Comparison of ENCODE assay signal across 29 cellular contexts in the genomic region with DNA sequence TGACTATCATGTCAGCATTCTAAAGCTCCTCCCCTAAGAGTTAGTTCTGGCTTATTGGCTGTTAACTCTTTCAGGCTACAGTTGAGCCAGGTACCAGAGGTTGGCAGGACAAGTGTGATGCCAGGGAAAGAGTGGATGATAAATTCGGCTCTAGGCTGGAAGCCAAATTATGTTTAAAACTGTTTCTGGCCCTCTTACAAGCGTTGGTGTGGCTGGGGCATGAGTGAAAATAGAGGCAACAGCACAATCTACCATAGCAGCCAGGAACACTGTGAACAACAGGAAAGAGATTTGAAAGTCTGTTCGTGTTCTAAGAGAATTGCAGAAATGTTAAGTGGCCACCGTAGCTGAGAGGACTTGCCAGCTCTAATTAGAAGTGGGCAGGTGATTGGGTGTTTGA.
DNase-seq lines count a peak whose midpoint lies in the region; ATAC-seq and TF ChIP-seq lines count a peak whose summit lies in the region.
"Had no signal": no experiment of that assay in that cellular context is flagged by ENCODE, and none has a peak within 500 bp of the region (broad histone marks: within the 10 kb centered on the region; RNA-seq: fewer than 3 reads in every experiment).

No MANE protein-coding gene starts in this region.

- no peak for TF ChIP-seq CTCF in GM23338 (conservative IDR thresholded peaks at IDR 0.05; ENCODE audit: low read depth in 2 of 2)
- TF ChIP-seq CTCF in esophagus muscularis mucosa (IDR thresholded peaks at IDR 0.05), result no peak
- no peak for TF ChIP-seq CTCF in sigmoid colon (IDR thresholded peaks at IDR 0.05)

- no peak overlapping the region for H3K4me2 ChIP-seq in GM23338

- H3K27ac ChIP-seq in GM23338 (ENCODE audit: low read depth) (no peak overlapping the region), esophagus muscularis mucosa (replicated peaks in 1 of 4) (peak overlapping the region; percentile 23 to 80 (median 68)), sigmoid colon (peak overlapping the region; percentile 56 to 77 (median 70))
- H3K27ac ChIP-seq: HL-60 had no signal

- no peaks in the 10 kb centered on the region for H3K9me3 Mint-ChIP-seq in GM23338
- no peaks in the 10 kb centered on the region for H3K9me3 Mint-ChIP-seq in immature natural killer cell
- peaks cover 14% of the 10 kb centered on the region for H3K9me3 Mint-ChIP-seq in activated CD4-positive, alpha-beta T cell treated with anti-CD3 and anti-CD28 coated beads, Interleukin-2, amount 10 ng/mL, durations not matched to agents 24 days and 14 days
- H3K9me3 Mint-ChIP-seq: activated naive CD4-positive, alpha-beta T cell treated with anti-CD3 and anti-CD28 coated beads, Interleukin-2, amount 50 U/mL, for 72 hours; activated T-helper 17 cell treated with anti-CD3 and anti-CD28 coated beads, Interleukin-2, amount 50 U/mL, for 72 hours; type B pancreatic cell had no signal

- intact Hi-C loops in esophagus muscularis mucosa (cut with DNase I) (no loop called here), sigmoid colon (cut with DNase I) (no loop called here)
- intact Hi-C loops in activated CD4-positive, alpha-beta T cell treated with anti-CD3 and anti-CD28 coated beads, Interleukin-2, amount 10 ng/mL, durations not matched to agents 24 days and 14 days (cut with micrococcal nuclease), result no loop called here

- H3K4me3 ChIP-seq in GM23338 (no peak overlapping the region), esophagus muscularis mucosa (no peak overlapping the region), sigmoid colon (no peak overlapping the region)
- H3K4me3 ChIP-seq: ovary had no signal

- no peak overlapping the region for H3K4me3 Mint-ChIP-seq in GM23338
- H3K4me3 Mint-ChIP-seq in immature natural killer cell, result peak overlapping the region in 2 of 5 donors; percentile 36 to 37
- H3K4me3 Mint-ChIP-seq in activated CD4-positive, alpha-beta T cell treated with anti-CD3 and anti-CD28 coated beads, Interleukin-2, amount 10 ng/mL, durations not matched to agents 24 days and 14 days, result no peak overlapping the region
- H3K4me3 Mint-ChIP-seq: activated T-helper 17 cell treated with anti-CD3 and anti-CD28 coated beads, Interleukin-2, amount 50 U/mL, for 72 hours; dendritic cell treated with granulocyte-macrophage colony-stimulating factor and Interleukin-4, amounts not matched to agents 40 ng/mL and 50 ng/mL, for 4 days; naive thymus-derived CD4-positive, alpha-beta T cell; stimulated activated naive CD8-positive, alpha-beta T cell treated with anti-CD3 and anti-CD28 coated beads, Interleukin-15, amount 100 ng/mL, for 72 hours; type B pancreatic cell had no signal

- peaks cover 2% of the 10 kb centered on the region for H3K27me3 Mint-ChIP-seq in GM23338 (ENCODE audit: insufficient read depth, low read depth, poor library complexity)
- H3K27me3 Mint-ChIP-seq in immature natural killer cell (ENCODE audit: low read depth in 3 of 3), result peaks cover 0 to 6% (median 4%) of the 10 kb centered on the region in 3 donors
- peaks cover 6% of the 10 kb centered on the region for H3K27me3 Mint-ChIP-seq in activated CD4-positive, alpha-beta T cell treated with anti-CD3 and anti-CD28 coated beads, Interleukin-2, amount 10 ng/mL, durations not matched to agents 24 days and 14 days
- H3K27me3 Mint-ChIP-seq: activated T-helper 17 cell treated with anti-CD3 and anti-CD28 coated beads, Interleukin-2, amount 50 U/mL, for 72 hours had no signal

- 0 out of 2 replicates have a peak overlapping the region, but pooled peaks have one; percentile 18 for H2AFZ ChIP-seq in GM23338

- H3K4me1 Mint-ChIP-seq in GM23338, result peaks cover 10% of the 10 kb centered on the region
- peaks cover 45 to 59% of the 10 kb centered on the region in 2 donors for H3K4me1 Mint-ChIP-seq in immature natural killer cell
- H3K4me1 Mint-ChIP-seq in activated CD4-positive, alpha-beta T cell treated with anti-CD3 and anti-CD28 coated beads, Interleukin-2, amount 10 ng/mL, durations not matched to agents 24 days and 14 days, result peaks cover 19% of the 10 kb centered on the region
- H3K4me1 Mint-ChIP-seq: stimulated activated naive CD8-positive, alpha-beta T cell treated with anti-CD3 and anti-CD28 coated beads, Interleukin-15, amount 100 ng/mL, for 72 hours had no signal

- H3K27ac Mint-ChIP-seq in GM23338 (no peak overlapping the region), immature natural killer cell (peak overlapping the region in 4 of 6 donors; percentile 20 to 60 (median 45))
- H3K27ac Mint-ChIP-seq in activated CD4-positive, alpha-beta T cell treated with anti-CD3 and anti-CD28 coated beads, Interleukin-2, amount 10 ng/mL, durations not matched to agents 24 days and 14 days, result no peak overlapping the region
- H3K27ac Mint-ChIP-seq: activated naive CD4-positive, alpha-beta T cell treated with anti-CD3 and anti-CD28 coated beads, Interleukin-2, amount 50 U/mL, for 72 hours; activated T-helper 17 cell treated with anti-CD3 and anti-CD28 coated beads, Interleukin-2, amount 50 U/mL, for 72 hours; dendritic cell treated with granulocyte-macrophage colony-stimulating factor and Interleukin-4, amounts not matched to agents 40 ng/mL and 50 ng/mL, for 4 days; stimulated activated naive CD8-positive, alpha-beta T cell treated with anti-CD3 and anti-CD28 coated beads, Interleukin-15, amount 100 ng/mL, for 72 hours; type B pancreatic cell had no signal

- DNase-seq in GM23338 (ENCODE audit: low spot score), result no peak
- DNase-seq in esophagus muscularis mucosa (ENCODE audit: extremely low spot score), result no peak
- DNase-seq in immature natural killer cell, result no peak
- DNase-seq in sigmoid colon, result no peak
- DNase-seq in NCI-H2107 treated with DMSO at 0.1 percent for 48 hours (lab: John Stamatoyannopoulos, UW; ENCODE audit: unreplicated experiment), result no peak
- DNase-seq in activated CD4-positive, alpha-beta T cell treated with anti-CD3 and anti-CD28 coated beads, Interleukin-2, amount 10 ng/mL, durations not matched to agents 24 days and 14 days, result no peak
- no peak for DNase-seq in AML-193 (lab: John Stamatoyannopoulos, UW)
- DNase-seq: activated CD4-positive, alpha-beta T cell treated with anti-CD3 and anti-CD28 coated beads, Interleukin-2, amount 50 U/mL, for 48 hours; activated CD4-positive, CD25-positive, alpha-beta regulatory T cell; activated CD8-positive, alpha-beta memory T cell treated with anti-CD3 and anti-CD28 coated beads, Interleukin-2, amount 50 U/mL, for 4 hours; aorta; Caco-2; caudate nucleus; DMS79; kidney glomerular epithelial cell; naive thymus-derived CD4-positive, alpha-beta T cell; NCI-H2029 treated with DMSO at 0.1 percent for 48 hours; NCI-H774; ovary; stimulated activated CD4-positive, alpha-beta T cell treated with anti-CD3 and anti-CD28 coated beads, Interleukin-15, amount 100 ng/mL, for 24 hours; stimulated activated naive CD8-positive, alpha-beta T cell treated with anti-CD3 and anti-CD28 coated beads, Interleukin-15, amount 100 ng/mL, for 72 hours; T-helper 9 cell had no signal

- WGBS in esophagus muscularis mucosa, result 48% methylated on average over 4 of the region's 4 CpGs
- WGBS in sigmoid colon, 2 donors, result 64 to 82% methylated on average over 4 of the region's 4 CpGs

- no peaks in the 10 kb centered on the region for H3K36me3 Mint-ChIP-seq in GM23338 (ENCODE audit: low read depth)
- H3K36me3 Mint-ChIP-seq in immature natural killer cell, result peaks cover 5 to 10% (median 5%) of the 10 kb centered on the region in 3 donors
- H3K36me3 Mint-ChIP-seq in activated CD4-positive, alpha-beta T cell treated with anti-CD3 and anti-CD28 coated beads, Interleukin-2, amount 10 ng/mL, durations not matched to agents 24 days and 14 days (ENCODE audit: low read depth), result peaks cover 1% of the 10 kb centered on the region
- H3K36me3 Mint-ChIP-seq: activated naive CD4-positive, alpha-beta T cell treated with anti-CD3 and anti-CD28 coated beads, Interleukin-2, amount 50 U/mL, for 72 hours; type B pancreatic cell had no signal

- H3K4me1 ChIP-seq in GM23338 (ENCODE audit: insufficient read depth) (peaks cover 10% of the 10 kb centered on the region; the same call in 1 of the 2 replicates), esophagus muscularis mucosa (peaks cover 26 to 46% (median 38%) of the 10 kb centered on the region in 4 donors), sigmoid colon (peaks cover 0 to 58% (median 40%) of the 10 kb centered on the region in 4 donors)

- H3F3A ChIP-seq in GM23338 (replicated peaks; ENCODE audit: low read depth), result no peaks in the 10 kb centered on the region

- ATAC-seq in GM23338, result no peak
- ATAC-seq in HG03460 (IDR thresholded peaks at IDR 0.05; ENCODE audit: unreplicated experiment), result no peak
- ATAC-seq: activated naive CD4-positive, alpha-beta T cell treated with anti-CD3 and anti-CD28 coated beads, Interleukin-2, amount 50 U/mL, for 72 hours; activated T-helper 17 cell treated with anti-CD3 and anti-CD28 coated beads, Interleukin-2, amount 50 U/mL, for 72 hours; naive thymus-derived CD4-positive, alpha-beta T cell; sciatic nerve; stimulated activated naive CD8-positive, alpha-beta T cell treated with anti-CD3 and anti-CD28 coated beads, Interleukin-15, amount 100 ng/mL, for 72 hours had no signal

- no peaks in the 10 kb centered on the region for H4K20me1 ChIP-seq in GM23338 (replicated peaks; ENCODE audit: insufficient read depth)

- H3K9me3 ChIP-seq in esophagus muscularis mucosa (no peaks in the 10 kb centered on the region), sigmoid colon (no peaks in the 10 kb centered on the region)
- H3K9me3 ChIP-seq: Caco-2, ovary had no signal

- no peaks in the 10 kb centered on the region for H3K36me3 ChIP-seq in GM23338 (ENCODE audit: insufficient read depth)
- no peaks in the 10 kb centered on the region for H3K36me3 ChIP-seq in esophagus muscularis mucosa
- H3K36me3 ChIP-seq in sigmoid colon, result no peaks in the 10 kb centered on the region
- H3K36me3 ChIP-seq: ovary had no signal

- no peaks in the 10 kb centered on the region for H3K9me2 ChIP-seq in GM23338 (ENCODE audit: insufficient read depth)

- TF ChIP-seq POLR2A in esophagus muscularis mucosa (IDR thresholded peaks at IDR 0.05; ENCODE audit: low read depth), result no peak
- no peak for TF ChIP-seq POLR2A in sigmoid colon (IDR thresholded peaks at IDR 0.05)

- no peaks in the 10 kb centered on the region for H3K79me2 ChIP-seq in GM23338 (replicated peaks; ENCODE audit: insufficient read depth)

- TF ChIP-seq EP300 in esophagus muscularis mucosa (IDR thresholded peaks at IDR 0.05) (no peak), sigmoid colon (IDR thresholded peaks at IDR 0.05) (no peak)

- no peaks in the 10 kb centered on the region for H3K27me3 ChIP-seq in GM23338 (ENCODE audit: insufficient read depth)
- H3K27me3 ChIP-seq in esophagus muscularis mucosa, result no peaks in the 10 kb centered on the region
- H3K27me3 ChIP-seq in sigmoid colon, result no peaks in the 10 kb centered on the region
- H3K27me3 ChIP-seq: ovary had no signal

TF ChIP-seq in GM23338, 12 proteins besides CTCF, POLR2A, EP300 and RAD21 (continues in another document):
- TF ChIP-seq EZH2 (IDR thresholded peaks at IDR 0.05; ENCODE audit: low read depth, unreplicated experiment) (no peak), ZNF114 (CRISPR knock-in tag; IDR thresholded peaks at IDR 0.05) (no peak)

Comparison
In these comparisons a context has a peak if more than half of its experiments do, and no peak if none do; other contexts are left out.
1. H3K27ac Mint-ChIP-seq: peak in immature natural killer cell (4 of 6); none in GM23338 (single experiment) and activated CD4-positive, alpha-beta T cell treated with anti-CD3 and anti-CD28 coated beads, Interleukin-2, amount 10 ng/mL, durations not matched to agents 24 days and 14 days (single experiment).